8 cellular contexts compared by ENCODE assay signal in genomic region chr16:1309888-1310831, GRCh38. TPM values are rescaled to one million over a fixed set of nuclear protein-coding genes. Genes with fewer than 3 reads are reported as not detected.
DNase-seq lines count a peak whose midpoint lies in the region; ATAC-seq, FAIRE-seq and TF ChIP-seq lines count a peak whose summit lies in the region.

No MANE protein-coding gene starts in this region.

- peaks cover 26% of the 10 kb centered on the region for H3K36me3 Mint-ChIP-seq in activated CD8-positive, alpha-beta T cell treated with anti-CD3 and anti-CD28 coated beads, Interleukin-2, amount 10 ng/mL, durations not matched to agents 7 days and 5 days (ENCODE audit: low read depth)
- H3K36me3 Mint-ChIP-seq in naive thymus-derived CD4-positive, alpha-beta T cell: peaks cover 0 to 14% (median 4%) of the 10 kb centered on the region in 5 donors

- H3K9me3 ChIP-seq in Karpas-422 (ENCODE audit: low read length) (no peaks in the 10 kb centered on the region), endothelial cell of umbilical vein (replicated peaks; ENCODE audit: control insufficient read depth, insufficient read depth, low read length) (no peaks in the 10 kb centered on the region), thoracic aorta (no peaks in the 10 kb centered on the region)
- H3K9me3 ChIP-seq in naive thymus-derived CD4-positive, alpha-beta T cell (ENCODE audit: control insufficient read depth in 2 of 3, low read length in 3 of 3): no peaks in the 10 kb centered on the region

- peak overlapping the region; percentile 97 for H3K4me3 Mint-ChIP-seq in activated CD8-positive, alpha-beta T cell treated with anti-CD3 and anti-CD28 coated beads, Interleukin-2, amount 10 ng/mL, durations not matched to agents 7 days and 5 days
- peak overlapping the region; percentile 92 to 100 (median 98) for H3K4me3 Mint-ChIP-seq in naive thymus-derived CD4-positive, alpha-beta T cell

- H3K4me1 ChIP-seq in Karpas-422 (ENCODE audit: low read length) (peaks cover 18% of the 10 kb centered on the region), endothelial cell of umbilical vein (ENCODE audit: control insufficient read depth, extremely low read depth, insufficient read depth, low read length) (peaks cover 14% of the 10 kb centered on the region), thoracic aorta (ENCODE audit: control insufficient read depth in 1 of 2, low read depth in 2 of 2) (peaks cover 19 to 38% of the 10 kb centered on the region in 2 donors)
- H3K4me1 ChIP-seq in naive thymus-derived CD4-positive, alpha-beta T cell (ENCODE audit: control insufficient read depth in 2 of 2, insufficient read depth in 2 of 2, low read length in 2 of 2): peaks cover 26 to 33% of the 10 kb centered on the region in 2 donors

- H3K4me3 ChIP-seq in AG04449 (ENCODE audit: low read depth, low read length) (peak overlapping the region; percentile 76), Karpas-422 (ENCODE audit: low read length) (peak overlapping the region; percentile 91), endothelial cell of umbilical vein (replicated peaks in 1 of 3; ENCODE audit: insufficient read depth in 1 of 3, low read depth in 1 of 3, low read length in 3 of 3) (peak overlapping the region; percentile 74 to 94 (median 87)), thoracic aorta (peak overlapping the region; percentile 89)
- H3K4me3 ChIP-seq in naive thymus-derived CD4-positive, alpha-beta T cell (ENCODE audit: low read length): peak overlapping the region; percentile 63

- TF ChIP-seq POLR2A in endothelial cell of umbilical vein (IDR thresholded peaks at IDR 0.05; ENCODE audit: low read depth, low read length): no peak

- no peaks in the 10 kb centered on the region for H3K9me1 ChIP-seq in endothelial cell of umbilical vein (replicated peaks; ENCODE audit: control insufficient read depth, extremely low read depth, insufficient read depth, low read length)

- H3K79me2 ChIP-seq in Karpas-422 (ENCODE audit: low read length) (peaks cover 52% of the 10 kb centered on the region), endothelial cell of umbilical vein (ENCODE audit: control insufficient read depth, insufficient read depth, low read length) (peaks cover 52% of the 10 kb centered on the region)

- H3K4me2 ChIP-seq in Karpas-422 (ENCODE audit: low read depth, low read length, poor library complexity, severe bottlenecking) (peak overlapping the region; percentile 79), endothelial cell of umbilical vein (ENCODE audit: insufficient read depth, low read length) (peak overlapping the region; percentile 73)

- H3K36me3 ChIP-seq in Karpas-422 (ENCODE audit: insufficient read depth, low read length) (peaks cover 13% of the 10 kb centered on the region; the same call in 1 of the 2 replicates), endothelial cell of umbilical vein (ENCODE audit: control insufficient read depth in 2 of 2, extremely low read depth in 1 of 2, insufficient read depth in 2 of 2, low read length in 2 of 2) (peaks cover 4 to 11% of the 10 kb centered on the region in 2 experiments), thoracic aorta (peaks cover 15% of the 10 kb centered on the region)
- H3K36me3 ChIP-seq in naive thymus-derived CD4-positive, alpha-beta T cell (ENCODE audit: control insufficient read depth in 2 of 3, insufficient read depth in 3 of 3, low read length in 3 of 3): peaks cover 5 to 33% (median 8%) of the 10 kb centered on the region in 3 experiments

- no peaks in the 10 kb centered on the region for H3K9me3 Mint-ChIP-seq in activated CD8-positive, alpha-beta T cell treated with anti-CD3 and anti-CD28 coated beads, Interleukin-2, amount 10 ng/mL, durations not matched to agents 7 days and 5 days (ENCODE audit: insufficient read depth)
- H3K9me3 Mint-ChIP-seq in naive thymus-derived CD4-positive, alpha-beta T cell: peaks cover 0 to 4% (median 0%) of the 10 kb centered on the region in 11 donors

- TF ChIP-seq CTCF in AG04449 (IDR thresholded peaks at IDR 0.05; ENCODE audit: insufficient read depth, low read length, missing control alignments) (no peak), endothelial cell of umbilical vein (IDR thresholded peaks at IDR 0.05; ENCODE audit: extremely low read depth in 1 of 2, insufficient read depth in 1 of 2, low read depth in 1 of 2, low read length in 2 of 2) (no peak), thoracic aorta (IDR thresholded peaks at IDR 0.05) (no peak)

- H4K20me1 ChIP-seq in Karpas-422 (ENCODE audit: insufficient read depth, low read depth, low read length) (peaks cover 44% of the 10 kb centered on the region), endothelial cell of umbilical vein (replicated peaks; ENCODE audit: control insufficient read depth, extremely low read depth, insufficient read depth, low read length) (no peaks in the 10 kb centered on the region)

- dilution Hi-C loops in endothelial cell of umbilical vein (cut with MboI; ENCODE audit: extremely low pct_ligation_motif_present, low sequenced_read_pairs): no loop called here

- H3K4me1 Mint-ChIP-seq in activated CD8-positive, alpha-beta T cell treated with anti-CD3 and anti-CD28 coated beads, Interleukin-2, amount 10 ng/mL, durations not matched to agents 7 days and 5 days (ENCODE audit: low read depth): peaks cover 49% of the 10 kb centered on the region
- H3K4me1 Mint-ChIP-seq in naive thymus-derived CD4-positive, alpha-beta T cell: peaks cover 18 to 58% (median 32%) of the 10 kb centered on the region in 7 donors

- FAIRE-seq in endothelial cell of umbilical vein (lab: Jason Lieb, UNC): peak; percentile 8

- intact Hi-C loops in endothelial cell of umbilical vein (cut with micrococcal nuclease): loop anchor here (10.0 kb wide), 2 partner anchors 95 to 475 kb away; partner anchors contain the start of genes NUBP2 and SPSB3
- intact Hi-C loops in naive thymus-derived CD4-positive, alpha-beta T cell (cut with micrococcal nuclease): loop anchor here (1.0 to 10.0 kb wide), 16 partner anchors 19 to 847 kb away; partner anchors contain the start of genes GNPTG (in 2 of the 2), TSR3 (in 2 of the 2), CRAMP1 (in 1 of the 2) and HAGH (in 1 of the 2)

- CTCF ChIA-PET in AG04449 (lab: Yijun Ruan, JAX): no interaction called here
- CTCF ChIA-PET in activated CD8-positive, alpha-beta T cell treated with anti-CD3 and anti-CD28 coated beads, Interleukin-2, amount 10 ng/mL, durations not matched to agents 7 days and 5 days (lab: Charles Lee): no interaction called here
- CTCF ChIA-PET in endothelial cell of umbilical vein (lab: Charles Lee): interaction anchor here (1.5 to 1.8 kb wide), 2 partner anchors 9 to 55 kb away, joined by 3 to 6 read pairs; no protein-coding TSS in a partner anchor
- CTCF ChIA-PET in naive thymus-derived CD4-positive, alpha-beta T cell (lab: Charles Lee): no interaction called here

- no peak for DNase-seq in AG04449 (ENCODE audit: low read depth, low spot score)
- peak; percentile 77 for DNase-seq in Karpas-422
- peak; percentile 66 for DNase-seq in activated CD8-positive, alpha-beta T cell treated with anti-CD3 and anti-CD28 coated beads, Interleukin-2, amount 10 ng/mL, durations not matched to agents 7 days and 5 days
- DNase-seq in endothelial cell of umbilical vein (ENCODE audit: low read depth, low spot score): peak; percentile 43
- DNase-seq in naive thymus-derived CD4-positive, alpha-beta T cell: peak; percentile 41 to 72 (median 47)
- DNase-seq in thoracic aorta (ENCODE audit: low spot score): no peak

- no peak overlapping the region for H2AFZ ChIP-seq in Karpas-422 (ENCODE audit: low read length)
- H2AFZ ChIP-seq in endothelial cell of umbilical vein (ENCODE audit: low read depth, low read length): no peak overlapping the region

- H3K9ac ChIP-seq in Karpas-422 (ENCODE audit: low read length) (peak overlapping the region; percentile 89), endothelial cell of umbilical vein (replicated peaks; ENCODE audit: extremely low read depth, insufficient read depth, low read length) (peak overlapping the region; percentile 85)

- TSS peak; percentile 70 for BruUV-seq in endothelial cell of umbilical vein (replicated peaks; lab: Mats Ljungman, UMichigan)

- H3K27ac ChIP-seq in Karpas-422 (ENCODE audit: low read length): peak overlapping the region; percentile 62
- H3K27ac ChIP-seq in endothelial cell of umbilical vein (ENCODE audit: insufficient read depth, low read depth, low read length): peak overlapping the region; percentile 52
- peak overlapping the region; percentile 71 for H3K27ac ChIP-seq in naive thymus-derived CD4-positive, alpha-beta T cell (ENCODE audit: low read depth, low read length)
- no peak overlapping the region for H3K27ac ChIP-seq in thoracic aorta

- POLR2A ChIA-PET in AG04449 (lab: Yijun Ruan, JAX): interaction anchor here (1.0 to 1.6 kb wide), 2 partner anchors 110 to 619 kb away, joined by 3 to 9 read pairs; partner anchors contain the start of gene UQCC4
- POLR2A ChIA-PET in activated CD8-positive, alpha-beta T cell treated with anti-CD3 and anti-CD28 coated beads, Interleukin-2, amount 10 ng/mL, durations not matched to agents 7 days and 5 days (lab: Charles Lee): interaction anchor here (1.0 to 1.8 kb wide), 8 partner anchors 19 to 654 kb away, joined by 3 to 15 read pairs (median 4); partner anchors contain the start of genes RPS2 and UQCC4
- POLR2A ChIA-PET in endothelial cell of umbilical vein (lab: Charles Lee): no interaction called here
- POLR2A ChIA-PET in naive thymus-derived CD4-positive, alpha-beta T cell (lab: Charles Lee): interaction anchor here (1.0 to 1.8 kb wide), 7 partner anchors 28 to 472 kb away, joined by 3 to 7 read pairs (median 4); partner anchors contain the start of genes NUBP2, SPSB3 and TELO2

- H3K27me3 ChIP-seq in Karpas-422 (ENCODE audit: low read length): no peaks in the 10 kb centered on the region
- no peaks in the 10 kb centered on the region for H3K27me3 ChIP-seq in endothelial cell of umbilical vein (ENCODE audit: control insufficient read depth in 2 of 2, insufficient read depth in 2 of 2, low read length in 2 of 2)
- no peaks in the 10 kb centered on the region for H3K27me3 ChIP-seq in naive thymus-derived CD4-positive, alpha-beta T cell (ENCODE audit: control insufficient read depth in 2 of 2, insufficient read depth in 2 of 2, low read length in 2 of 2)
- no peaks in the 10 kb centered on the region for H3K27me3 ChIP-seq in thoracic aorta (replicated peaks; ENCODE audit: insufficient read depth)

- no peaks in the 10 kb centered on the region for H3K9me2 ChIP-seq in Karpas-422 (replicated peaks; ENCODE audit: insufficient read depth, low read length)

- H3K27ac Mint-ChIP-seq in activated CD8-positive, alpha-beta T cell treated with anti-CD3 and anti-CD28 coated beads, Interleukin-2, amount 10 ng/mL, durations not matched to agents 7 days and 5 days: peak overlapping the region; percentile 94
- H3K27ac Mint-ChIP-seq in naive thymus-derived CD4-positive, alpha-beta T cell: peak overlapping the region; percentile 91 to 98 (median 96)

- ATAC-seq in GM21381 (IDR thresholded peaks at IDR 0.05; ENCODE audit: unreplicated experiment) (peak; percentile 23), thoracic aorta (ENCODE audit: insufficient number of reproducible peaks, low FRiP score, low read depth) (no peak), HG02870 (IDR thresholded peaks at IDR 0.05; ENCODE audit: unreplicated experiment) (no peak)
- ATAC-seq in activated CD8-positive, alpha-beta T cell treated with anti-CD3 and anti-CD28 coated beads, Interleukin-2, amount 10 ng/mL, durations not matched to agents 7 days and 5 days: peak; percentile 44
- peak; percentile 14 for ATAC-seq in naive thymus-derived CD4-positive, alpha-beta T cell

- H3K27me3 Mint-ChIP-seq in activated CD8-positive, alpha-beta T cell treated with anti-CD3 and anti-CD28 coated beads, Interleukin-2, amount 10 ng/mL, durations not matched to agents 7 days and 5 days (ENCODE audit: low read depth): no peaks in the 10 kb centered on the region
- no peaks in the 10 kb centered on the region for H3K27me3 Mint-ChIP-seq in naive thymus-derived CD4-positive, alpha-beta T cell

RNA-seq across cellular contexts. Expression of gene UBE2I, which starts 0.7 kb away (rescaled TPM):
- 53.7 and 78.1 TPM in 2 replicates for total RNA-seq in Karpas-422 (2014; rRNA removed; shearing (Covaris generic); ENCODE audit: low replicate concordance)
- total RNA-seq in activated CD8-positive, alpha-beta T cell treated with anti-CD3 and anti-CD28 coated beads, Interleukin-2, amount 10 ng/mL, durations not matched to agents 7 days and 5 days: 100 to 1,000 TPM; 207 to 237 TPM
- total RNA-seq in endothelial cell of umbilical vein (230 and 233 TPM in 2 replicates), thoracic aorta (10 to 100 TPM; 68.2 to 76.1 TPM)
- polyA plus RNA-seq in endothelial cell of umbilical vein: 121 and 122 TPM in 2 replicates
- 143 and 152 TPM in 2 replicates for polyA plus RNA-seq in endothelial cell of umbilical vein (2011; cell fraction: cytosol; rRNA removed)
- polyA plus RNA-seq in endothelial cell of umbilical vein (2011; cell fraction: nucleus; rRNA removed): 216 and 241 TPM in 2 replicates
- polyA plus RNA-seq in endothelial cell of umbilical vein (2012): 167 and 177 TPM in 2 replicates
- 70.3 and 73.6 TPM in 2 replicates for polyA minus RNA-seq in endothelial cell of umbilical vein
- 64.5 TPM for polyA minus RNA-seq in endothelial cell of umbilical vein (2011; cell fraction: cytosol; rRNA and poly(A)+ RNA removed)
- 66.8 and 90.0 TPM in 2 replicates for polyA minus RNA-seq in endothelial cell of umbilical vein (2011; cell fraction: nucleus; rRNA and poly(A)+ RNA removed)
- total RNA-seq in naive thymus-derived CD4-positive, alpha-beta T cell: 100 to 1,000 TPM; 159 to 277 (median 203) TPM
- polyA plus RNA-seq in naive thymus-derived CD4-positive, alpha-beta T cell: 10 to 100 TPM; 67.2 to 78.9 TPM

RNA-seq across cellular contexts. Expression of gene BAIAP3, which starts 23.3 kb away (rescaled TPM):
- 0.18 TPM in 1 of 2 replicates, not detected in the other for total RNA-seq in Karpas-422 (2014; rRNA removed; shearing (Covaris generic); ENCODE audit: low replicate concordance)
- total RNA-seq in activated CD8-positive, alpha-beta T cell treated with anti-CD3 and anti-CD28 coated beads, Interleukin-2, amount 10 ng/mL, durations not matched to agents 7 days and 5 days: under 1 TPM; 0.24 to 0.63 TPM
- 0.66 and 0.88 TPM in 2 replicates for total RNA-seq in endothelial cell of umbilical vein
- polyA plus RNA-seq in endothelial cell of umbilical vein: 0.27 and 0.36 TPM in 2 replicates
- polyA plus RNA-seq in endothelial cell of umbilical vein (2011; cell fraction: cytosol; rRNA removed): 0.09 and 0.10 TPM in 2 replicates
- polyA plus RNA-seq in endothelial cell of umbilical vein (2011; cell fraction: nucleus; rRNA removed): 1.1 and 1.8 TPM in 2 replicates
- 0.12 and 0.33 TPM in 2 replicates for polyA plus RNA-seq in endothelial cell of umbilical vein (2012)
- polyA minus RNA-seq in endothelial cell of umbilical vein: 0.32 and 0.38 TPM in 2 replicates
- polyA minus RNA-seq in endothelial cell of umbilical vein (2011; cell fraction: cytosol; rRNA and poly(A)+ RNA removed): not detected
- 0.19 and 0.24 TPM in 2 replicates for polyA minus RNA-seq in endothelial cell of umbilical vein (2011; cell fraction: nucleus; rRNA and poly(A)+ RNA removed)
- total RNA-seq in naive thymus-derived CD4-positive, alpha-beta T cell: 1 to 10 TPM in 3 of 5 experiments, under 1 TPM in 2; 0.49 to 7.5 (median 1.1) TPM
- polyA plus RNA-seq in naive thymus-derived CD4-positive, alpha-beta T cell: 1 to 10 TPM in 1 of 2 donors, under 1 TPM in 1; 0.20 to 1.3 TPM
- 10 to 100 TPM in 1 of 2 donors, 1 to 10 TPM in 1; 2.5 to 15.7 TPM for total RNA-seq in thoracic aorta

RNA-seq across cellular contexts. Expression of gene TSR3, which starts 41.5 kb away (rescaled TPM):
- total RNA-seq in Karpas-422 (2014; rRNA removed; shearing (Covaris generic); ENCODE audit: low replicate concordance): 20.1 and 70.0 TPM in 2 replicates
- 10 to 100 TPM; 48.5 to 50.7 TPM for total RNA-seq in activated CD8-positive, alpha-beta T cell treated with anti-CD3 and anti-CD28 coated beads, Interleukin-2, amount 10 ng/mL, durations not matched to agents 7 days and 5 days
- total RNA-seq in endothelial cell of umbilical vein (65.4 and 69.9 TPM in 2 replicates), thoracic aorta (100 to 1,000 TPM in 1 of 2 donors, 10 to 100 TPM in 1; 61.7 to 124 TPM)
- polyA plus RNA-seq in endothelial cell of umbilical vein: 82.7 and 88.7 TPM in 2 replicates
- polyA plus RNA-seq in endothelial cell of umbilical vein (2011; cell fraction: cytosol; rRNA removed): 51.6 and 68.7 TPM in 2 replicates
- 25.1 and 31.3 TPM in 2 replicates for polyA plus RNA-seq in endothelial cell of umbilical vein (2011; cell fraction: nucleus; rRNA removed)
- polyA plus RNA-seq in endothelial cell of umbilical vein (2012): 54.6 and 74.3 TPM in 2 replicates
- 16.0 and 18.7 TPM in 2 replicates for polyA minus RNA-seq in endothelial cell of umbilical vein
- polyA minus RNA-seq in endothelial cell of umbilical vein (2011; cell fraction: cytosol; rRNA and poly(A)+ RNA removed): 48.5 TPM
- polyA minus RNA-seq in endothelial cell of umbilical vein (2011; cell fraction: nucleus; rRNA and poly(A)+ RNA removed): 4.2 and 10.8 TPM in 2 replicates
- total RNA-seq in naive thymus-derived CD4-positive, alpha-beta T cell: 10 to 100 TPM; 21.0 to 50.4 (median 33.3) TPM
- 100 to 1,000 TPM in 1 of 2 donors, 10 to 100 TPM in 1; 79.7 to 103 TPM for polyA plus RNA-seq in naive thymus-derived CD4-positive, alpha-beta T cell

RNA-seq across cellular contexts. Expression of gene GNPTG, which starts 41.6 kb away (rescaled TPM):
- total RNA-seq in Karpas-422 (2014; rRNA removed; shearing (Covaris generic); ENCODE audit: low replicate concordance): 19.6 and 39.1 TPM in 2 replicates
- 10 to 100 TPM; 24.2 to 25.1 TPM for total RNA-seq in activated CD8-positive, alpha-beta T cell treated with anti-CD3 and anti-CD28 coated beads, Interleukin-2, amount 10 ng/mL, durations not matched to agents 7 days and 5 days
- 51.6 and 56.3 TPM in 2 replicates for total RNA-seq in endothelial cell of umbilical vein
- polyA plus RNA-seq in endothelial cell of umbilical vein: 109 and 137 TPM in 2 replicates
- 88.9 and 119 TPM in 2 replicates for polyA plus RNA-seq in endothelial cell of umbilical vein (2011; cell fraction: cytosol; rRNA removed)
- polyA plus RNA-seq in endothelial cell of umbilical vein (2011; cell fraction: nucleus; rRNA removed): 102 and 120 TPM in 2 replicates
- polyA plus RNA-seq in endothelial cell of umbilical vein (2012): 29.8 and 51.0 TPM in 2 replicates
- 27.9 and 40.7 TPM in 2 replicates for polyA minus RNA-seq in endothelial cell of umbilical vein
- 17.3 TPM for polyA minus RNA-seq in endothelial cell of umbilical vein (2011; cell fraction: cytosol; rRNA and poly(A)+ RNA removed)
- polyA minus RNA-seq in endothelial cell of umbilical vein (2011; cell fraction: nucleus; rRNA and poly(A)+ RNA removed): 11.6 and 24.3 TPM in 2 replicates
- 10 to 100 TPM; 37.9 to 57.7 (median 48.6) TPM for total RNA-seq in naive thymus-derived CD4-positive, alpha-beta T cell
- 10 to 100 TPM; 48.2 to 51.3 TPM for polyA plus RNA-seq in naive thymus-derived CD4-positive, alpha-beta T cell
- 10 to 100 TPM; 67.9 to 69.7 TPM for total RNA-seq in thoracic aorta

RNA-seq across cellular contexts. Expression of gene TPSD1, which starts 54.3 kb away (rescaled TPM):
- not detected in 2 replicates for total RNA-seq in Karpas-422 (2014; rRNA removed; shearing (Covaris generic); ENCODE audit: low replicate concordance)
- total RNA-seq in activated CD8-positive, alpha-beta T cell treated with anti-CD3 and anti-CD28 coated beads, Interleukin-2, amount 10 ng/mL, durations not matched to agents 7 days and 5 days: not detected
- total RNA-seq in endothelial cell of umbilical vein: not detected in 2 replicates
- polyA plus RNA-seq in endothelial cell of umbilical vein: not detected in 2 replicates
- not detected in 2 replicates for polyA plus RNA-seq in endothelial cell of umbilical vein (2011; cell fraction: cytosol; rRNA removed)
- not detected in 2 replicates for polyA plus RNA-seq in endothelial cell of umbilical vein (2011; cell fraction: nucleus; rRNA removed)
- not detected in 2 replicates for polyA plus RNA-seq in endothelial cell of umbilical vein (2012)
- polyA minus RNA-seq in endothelial cell of umbilical vein: not detected in 2 replicates
- polyA minus RNA-seq in endothelial cell of umbilical vein (2011; cell fraction: cytosol; rRNA and poly(A)+ RNA removed): not detected
- not detected in 2 replicates for polyA minus RNA-seq in endothelial cell of umbilical vein (2011; cell fraction: nucleus; rRNA and poly(A)+ RNA removed)
- not detected for total RNA-seq in naive thymus-derived CD4-positive, alpha-beta T cell
- not detected for polyA plus RNA-seq in naive thymus-derived CD4-positive, alpha-beta T cell
- total RNA-seq in thoracic aorta: 1 to 10 TPM in 1 of 2 donors, not detected in 1; 3.1 TPM

Comparison
In these comparisons a context has a peak if more than half of its experiments do, and no peak if none do; other contexts are left out.
1. DNase-seq: peak in Karpas-422 (single experiment), activated CD8-positive, alpha-beta T cell treated with anti-CD3 and anti-CD28 coated beads, Interleukin-2, amount 10 ng/mL, durations not matched to agents 7 days and 5 days (single experiment), endothelial cell of umbilical vein (single experiment) and naive thymus-derived CD4-positive, alpha-beta T cell (9 of 9); none in AG04449 (single experiment) and thoracic aorta (single experiment).
2. ATAC-seq: peak in GM21381 (single experiment), activated CD8-positive, alpha-beta T cell treated with anti-CD3 and anti-CD28 coated beads, Interleukin-2, amount 10 ng/mL, durations not matched to agents 7 days and 5 days (single experiment) and naive thymus-derived CD4-positive, alpha-beta T cell (single experiment); none in thoracic aorta (single experiment) and HG02870 (single experiment).
3. H3K27ac ChIP-seq: peak in Karpas-422 (single experiment), endothelial cell of umbilical vein (single experiment) and naive thymus-derived CD4-positive, alpha-beta T cell (single experiment); none in thoracic aorta (0 of 2).
4. Peak in every context shown above with its lines, with median percentiles within 50 percentile points of each other: H3K4me3 ChIP-seq.